8 cellular contexts compared by ENCODE assay signal in genomic region chr19:45643024-45643926, GRCh38. TPM values are rescaled to one million over a fixed set of nuclear protein-coding genes. Genes with fewer than 3 reads are reported as not detected.
DNase-seq lines count a peak whose midpoint lies in the region; ATAC-seq, FAIRE-seq and TF ChIP-seq lines count a peak whose summit lies in the region.

No MANE protein-coding gene starts in this region.

- H3K27ac Mint-ChIP-seq in glutamatergic neuron (ENCODE audit: unreplicated experiment) (peak overlapping the region; percentile 72), type B pancreatic cell (peak overlapping the region; percentile 88)

- H3K4me1 ChIP-seq in pancreas: peaks cover 5 to 19% (median 8%) of the 10 kb centered on the region in 3 donors

- no peak for FAIRE-seq in pancreas (lab: Jason Lieb, UNC)

- TF ChIP-seq CTCF in glutamatergic neuron (IDR thresholded peaks at IDR 0.05; ENCODE audit: partially characterized antibody, unreplicated experiment): peak; percentile 99
- TF ChIP-seq CTCF in pancreas (IDR thresholded peaks at IDR 0.05): peak; percentile 93 to 96 (median 94)
- peak; percentile 98 for TF ChIP-seq CTCF in type B pancreatic cell (conservative IDR thresholded peaks at IDR 0.05)

- H3K27ac ChIP-seq in pancreas: peak overlapping the region in 3 of 4 donors; percentile 62 to 85 (median 82)

- peaks cover 16% of the 10 kb centered on the region for H3K4me1 Mint-ChIP-seq in glutamatergic neuron (ENCODE audit: low read depth, unreplicated experiment)
- peaks cover 38% of the 10 kb centered on the region for H3K4me1 Mint-ChIP-seq in type B pancreatic cell (ENCODE audit: unreplicated experiment)

- peak overlapping the region in 1 of 4 donors; percentile 47 for H3K4me3 ChIP-seq in pancreas

- H3K4me3 Mint-ChIP-seq in glutamatergic neuron (ENCODE audit: unreplicated experiment) (peak overlapping the region; percentile 90), type B pancreatic cell (peak overlapping the region; percentile 86)

- intact Hi-C loops in pancreas (cut with DNase I): loop anchor here in 1 of 3 donors (5.0 kb wide), 2 partner anchors 36 to 121 kb away; no protein-coding TSS in a partner anchor

- H3K36me3 ChIP-seq in pancreas: no peaks in the 10 kb centered on the region

- 11 to 13% methylated on average over 38 to 39 of the region's 39 CpGs for WGBS in pancreas, 2 donors

- ATAC-seq in GM21423 (IDR thresholded peaks at IDR 0.05; ENCODE audit: unreplicated experiment) (peak; percentile 17), SK-N-SH treated with all-trans-retinoic acid at 6 μM for 48 hours (peak; percentile 75), pancreas (peak; percentile 44 to 74 (median 54))

- H3K9me3 ChIP-seq in pancreas: no peaks in the 10 kb centered on the region

- H3K27me3 Mint-ChIP-seq in glutamatergic neuron (ENCODE audit: unreplicated experiment) (peaks cover 7% of the 10 kb centered on the region), type B pancreatic cell (peaks cover 16% of the 10 kb centered on the region)

- DNase-seq in Ammon's horn (ENCODE audit: low spot score): peak; percentile 89
- peak; percentile 71 for DNase-seq in NCI-H1105 (lab: John Stamatoyannopoulos, UW)
- peak; percentile 96 for DNase-seq in activated naive CD4-positive, alpha-beta T cell treated with anti-CD3 and anti-CD28 coated beads, Interleukin-2, amount 50 U/mL, for 16 hours
- DNase-seq in glutamatergic neuron: peak; percentile 96
- DNase-seq in pancreas: peak; percentile 77 to 97 (median 90)
- DNase-seq in type B pancreatic cell (ENCODE audit: extremely low spot score, unreplicated experiment): peak; percentile 93

- no peaks in the 10 kb centered on the region for H3K27me3 ChIP-seq in pancreas

- peaks cover 8% of the 10 kb centered on the region for H3K36me3 Mint-ChIP-seq in glutamatergic neuron (ENCODE audit: unreplicated experiment)
- H3K36me3 Mint-ChIP-seq in type B pancreatic cell: peaks cover 6% of the 10 kb centered on the region

- peaks cover 7% of the 10 kb centered on the region for H3K9me3 Mint-ChIP-seq in glutamatergic neuron (ENCODE audit: unreplicated experiment)
- peaks cover 8% of the 10 kb centered on the region for H3K9me3 Mint-ChIP-seq in type B pancreatic cell

TF ChIP-seq in SK-N-SH treated with all-trans-retinoic acid at 6 μM for 48 hours, 23 proteins besides CTCF, POLR2A, EP300 and RAD21:
- TF ChIP-seq ZNF565 (CRISPR knock-in tag; conservative IDR thresholded peaks at IDR 0.05; ENCODE audit: low read depth) (no peak), ZNF70 (CRISPR knock-in tag; IDR thresholded peaks at IDR 0.05) (peak; percentile 95), ZFP30 (CRISPR knock-in tag; IDR thresholded peaks at IDR 0.05) (no peak)

RNA-seq across cellular contexts. Expression of gene EML2, which starts 4.1 kb away (rescaled TPM):
- total RNA-seq in glutamatergic neuron (ENCODE audit: unreplicated experiment): 53.2 TPM
- total RNA-seq in pancreas: 10 to 100 TPM; 20.9 to 51.2 (median 28.3) TPM
- polyA plus RNA-seq in pancreas: 10 to 100 TPM; 47.8 to 51.0 TPM
- total RNA-seq in type B pancreatic cell (ENCODE audit: low replicate concordance): 46.9 and 61.4 TPM in 2 replicates

RNA-seq across cellular contexts. Expression of gene GIPR, which starts 24.7 kb away (rescaled TPM):
- total RNA-seq in glutamatergic neuron (ENCODE audit: unreplicated experiment): 36.4 TPM
- 10 to 100 TPM in 1 of 6 donors, 1 to 10 TPM in 5; 2.6 to 10.1 (median 6.6) TPM for total RNA-seq in pancreas
- polyA plus RNA-seq in pancreas: 10 to 100 TPM; 28.7 to 49.0 TPM
- 8.0 and 9.1 TPM in 2 replicates for total RNA-seq in type B pancreatic cell (ENCODE audit: low replicate concordance)

RNA-seq across cellular contexts. Expression of gene GPR4, which starts 41.3 kb away (rescaled TPM):
- total RNA-seq in glutamatergic neuron (ENCODE audit: unreplicated experiment) (not detected), pancreas (1 to 10 TPM in 3 of 6 donors, under 1 TPM in 3; 0.56 to 2.2 (median 0.99) TPM), type B pancreatic cell (ENCODE audit: low replicate concordance) (not detected in 2 replicates)
- 1 to 10 TPM; 2.4 to 3.0 TPM for polyA plus RNA-seq in pancreas

RNA-seq across cellular contexts. Expression of gene SNRPD2, which starts 48.5 kb away (rescaled TPM):
- total RNA-seq in glutamatergic neuron (ENCODE audit: unreplicated experiment) (264 TPM), pancreas (100 to 1,000 TPM in 5 of 6 donors, 10 to 100 TPM in 1; 77.6 to 141 (median 133) TPM), type B pancreatic cell (ENCODE audit: low replicate concordance) (397 and 471 TPM in 2 replicates)
- polyA plus RNA-seq in pancreas: 100 to 1,000 TPM; 125 to 183 TPM

RNA-seq across cellular contexts. Expression of gene QPCTL, which starts 49.2 kb away (rescaled TPM):
- total RNA-seq in glutamatergic neuron (ENCODE audit: unreplicated experiment) (2.6 TPM), pancreas (1 to 10 TPM; 3.4 to 6.3 (median 4.9) TPM), type B pancreatic cell (ENCODE audit: low replicate concordance) (8.2 and 9.4 TPM in 2 replicates)
- 1 to 10 TPM; 5.5 to 7.3 TPM for polyA plus RNA-seq in pancreas

Comparison
In these comparisons a context has a peak if more than half of its experiments do, and no peak if none do; other contexts are left out.
1. ATAC-seq: peak in every context shown above with its lines; median percentile 75 in SK-N-SH treated with all-trans-retinoic acid at 6 μM for 48 hours; 54 in pancreas; 17 in GM21423.